ENCODE assay signal across 25 cellular contexts in the genomic region with DNA sequence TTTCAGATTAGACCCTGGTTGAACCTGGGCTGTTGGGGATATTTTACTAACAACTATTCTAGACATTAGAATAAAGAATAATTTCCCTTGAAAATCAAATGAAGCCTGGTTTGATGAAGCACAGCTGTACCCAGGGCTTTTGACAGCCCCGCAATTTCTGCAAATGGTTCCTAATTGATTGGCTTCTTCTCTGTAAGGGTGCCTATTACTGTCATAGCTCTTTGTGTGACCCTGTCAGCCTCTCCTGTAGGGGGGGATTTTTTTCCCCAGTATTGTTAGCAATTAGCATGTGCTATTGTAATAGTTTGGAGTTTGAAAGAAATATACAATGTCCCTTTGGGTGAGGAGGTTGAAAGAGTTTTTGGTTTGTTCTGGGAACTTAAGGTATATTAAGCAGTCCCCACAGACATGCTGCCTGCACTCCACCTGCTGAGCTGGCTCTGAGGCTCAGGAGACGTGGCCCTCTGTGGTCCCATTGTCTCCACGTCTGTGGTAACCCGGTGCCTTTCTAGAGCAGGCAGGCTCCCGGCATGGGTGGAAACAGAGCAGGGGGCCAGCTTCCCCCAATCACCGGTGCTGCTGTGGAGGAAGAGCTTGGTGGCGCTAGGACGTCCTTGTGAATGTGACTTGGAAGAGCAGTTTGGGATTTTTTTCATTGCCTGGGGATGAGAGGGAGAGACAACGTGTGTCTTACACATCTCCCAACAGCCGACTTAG. TPM values are rescaled to one million over a fixed set of nuclear protein-coding genes. Genes with fewer than 3 reads are reported as not detected.
A peak's percentile ranks its signal among the peaks of the same experiment; 100 is the strongest.
DNase-seq lines count a peak whose midpoint lies in the region; ATAC-seq and TF ChIP-seq lines count a peak whose summit lies in the region.
"Had no signal": no experiment of that assay in that cellular context is flagged by ENCODE, and none has a peak within 500 bp of the region (broad histone marks: within the 10 kb centered on the region; RNA-seq: fewer than 3 reads in every experiment).

No MANE protein-coding gene starts in this region.

- H3K4ac ChIP-seq in mesenchymal stem cell (ENCODE audit: low read depth in 1 of 2, low read length in 2 of 2): no peak overlapping the region

- H3K4me3 ChIP-seq in mesenchymal stem cell (ENCODE audit: insufficient read depth in 1 of 2, low read depth in 1 of 2, low read length in 2 of 2): no peak overlapping the region
- no peak overlapping the region for H3K4me3 ChIP-seq in esophagus squamous epithelium
- H3K4me3 ChIP-seq: ascending aorta, pancreas, SJCRH30, smooth muscle cell had no signal

- no peak overlapping the region for H3K23ac ChIP-seq in mesenchymal stem cell (ENCODE audit: low read length in 2 of 2)

- no peaks in the 10 kb centered on the region for H3K79me1 ChIP-seq in mesenchymal stem cell (replicated peaks; ENCODE audit: low read length, poor library complexity, severe bottlenecking)

- no peak overlapping the region for H4K91ac ChIP-seq in mesenchymal stem cell (ENCODE audit: low read length)

- POLR2A ChIA-PET in WTC11 (lab: Charles Lee): no interaction called here

- H3K27ac Mint-ChIP-seq in stimulated activated naive CD8-positive, alpha-beta T cell treated with anti-CD3 and anti-CD28 coated beads, Interleukin-15, amount 100 ng/mL, for 72 hours: peak overlapping the region in 1 of 2 donors; percentile 30
- peak overlapping the region; percentile 3; the same call in 1 of the 2 replicates for H3K27ac Mint-ChIP-seq in WTC11
- H3K27ac Mint-ChIP-seq: CD4-positive, CD25-positive, alpha-beta regulatory T cell; HFFc6; stimulated activated memory B cell treated with anti-CD40 and anti-IgM and Interleukin-4, amounts not matched to agents 10 μg/mL and 1 μg/mL and 100 μg/mL, for 72 hours had no signal

- H2BK15ac ChIP-seq in mesenchymal stem cell (ENCODE audit: low read depth, poor library complexity, severe bottlenecking): no peak overlapping the region

- H3K9me3 Mint-ChIP-seq in stimulated activated naive CD8-positive, alpha-beta T cell treated with anti-CD3 and anti-CD28 coated beads, Interleukin-15, amount 100 ng/mL, for 72 hours: no peaks in the 10 kb centered on the region
- H3K9me3 Mint-ChIP-seq in WTC11: peaks cover 10% of the 10 kb centered on the region
- H3K9me3 Mint-ChIP-seq: HFFc6; stimulated activated memory B cell treated with anti-CD40 and anti-IgM and Interleukin-4, amounts not matched to agents 10 μg/mL and 1 μg/mL and 100 μg/mL, for 72 hours had no signal

- H3K14ac ChIP-seq in mesenchymal stem cell (ENCODE audit: low read length in 2 of 2): peak overlapping the region in 1 of 2 experiments; percentile 69

- DNase-seq in stimulated activated naive CD8-positive, alpha-beta T cell treated with anti-CD3 and anti-CD28 coated beads, Interleukin-15, Interleukin-2, amounts not matched to agents 100 U/mL and 50 U/mL, for 24 hours: no peak
- no peak for DNase-seq in stimulated activated naive CD8-positive, alpha-beta T cell treated with anti-CD3 and anti-CD28 coated beads, Interleukin-15, amount 100 ng/mL, for 72 hours
- peak; percentile 33 for DNase-seq in WTC11 (ENCODE audit: low spot score)
- no peak for DNase-seq in mesenchymal stem cell
- DNase-seq in activated T-cell treated with anti-CD3 and anti-CD28 coated beads, Interleukin-2, amount 50 U/mL, for 48 hours: no peak
- no peak for DNase-seq in esophagus squamous epithelium (lab: John Stamatoyannopoulos, UW)
- DNase-seq in dermis blood vessel endothelial cell: no peak
- DNase-seq: activated CD8-positive, alpha-beta memory T cell treated with anti-CD3 and anti-CD28 coated beads, Interleukin-2, amount 50 U/mL, for 4 hours; activated naive CD4-positive, alpha-beta T cell; CD4-positive, CD25-positive, alpha-beta regulatory T cell; cortex of kidney; erythroblast; HFFc6; IMR-90; pancreas; SJCRH30 had no signal

- peak overlapping the region in 1 of 2 experiments; percentile 25 for H2BK12ac ChIP-seq in mesenchymal stem cell (ENCODE audit: low read length in 2 of 2)

- intact Hi-C loops in esophagus squamous epithelium (cut with DNase I): no loop called here

- TF ChIP-seq CTCF in WTC11 (IDR thresholded peaks at IDR 0.05) (no peak), esophagus squamous epithelium (IDR thresholded peaks at IDR 0.05) (no peak)

- H2BK120ac ChIP-seq in mesenchymal stem cell (ENCODE audit: low read depth, low read length): peak overlapping the region; percentile 54

- H3K9me3 ChIP-seq in mesenchymal stem cell (ENCODE audit: control insufficient read depth, low read length): no peaks in the 10 kb centered on the region
- no peaks in the 10 kb centered on the region for H3K9me3 ChIP-seq in esophagus squamous epithelium
- H3K9me3 ChIP-seq: ascending aorta, pancreas had no signal

- no peak overlapping the region for H3K4me3 Mint-ChIP-seq in stimulated activated naive CD8-positive, alpha-beta T cell treated with anti-CD3 and anti-CD28 coated beads, Interleukin-15, amount 100 ng/mL, for 72 hours
- H3K4me3 Mint-ChIP-seq in WTC11: no peak overlapping the region
- H3K4me3 Mint-ChIP-seq: HFFc6; stimulated activated memory B cell treated with anti-CD40 and anti-IgM and Interleukin-4, amounts not matched to agents 10 μg/mL and 1 μg/mL and 100 μg/mL, for 72 hours had no signal

- H3K4me1 Mint-ChIP-seq in stimulated activated naive CD8-positive, alpha-beta T cell treated with anti-CD3 and anti-CD28 coated beads, Interleukin-15, amount 100 ng/mL, for 72 hours: peaks cover 8% of the 10 kb centered on the region
- peaks cover 15% of the 10 kb centered on the region for H3K4me1 Mint-ChIP-seq in WTC11

- H2AK5ac ChIP-seq in mesenchymal stem cell (ENCODE audit: low read length, severe bottlenecking): no peak overlapping the region

- no peak overlapping the region for H3K18ac ChIP-seq in mesenchymal stem cell (ENCODE audit: low read depth in 1 of 2, low read length in 2 of 2)

- peak overlapping the region; percentile 55 for H4K8ac ChIP-seq in mesenchymal stem cell (ENCODE audit: low read length)

- no peak overlapping the region for H3K4me2 ChIP-seq in mesenchymal stem cell (ENCODE audit: low read length, poor library complexity, severe bottlenecking)
- H3K4me2 ChIP-seq: smooth muscle cell had no signal

- H3K27me3 ChIP-seq in mesenchymal stem cell (ENCODE audit: control insufficient read depth in 1 of 2, insufficient read depth in 1 of 2, low read length in 2 of 2) (no peaks in the 10 kb centered on the region), esophagus squamous epithelium (no peaks in the 10 kb centered on the region)
- H3K27me3 ChIP-seq: ascending aorta, pancreas, SJCRH30 had no signal

- CTCF ChIA-PET in WTC11 (lab: Charles Lee): interaction anchor here (1.0 to 1.5 kb wide), 5 partner anchors 9 to 64 kb away, joined by 3 to 5 read pairs (median 4); no protein-coding TSS in a partner anchor

- no peak overlapping the region for H2BK5ac ChIP-seq in mesenchymal stem cell (ENCODE audit: low read depth, low read length, poor library complexity, severe bottlenecking)

- peak; percentile 30 for ATAC-seq in stimulated activated naive CD8-positive, alpha-beta T cell treated with anti-CD3 and anti-CD28 coated beads, Interleukin-15, Interleukin-2, amounts not matched to agents 100 U/mL and 50 U/mL, for 24 hours
- ATAC-seq in stimulated activated naive CD8-positive, alpha-beta T cell treated with anti-CD3 and anti-CD28 coated beads, Interleukin-15, amount 100 ng/mL, for 72 hours: no peak
- ATAC-seq in WTC11 (peak; percentile 83), GM18498 (IDR thresholded peaks at IDR 0.05; ENCODE audit: unreplicated experiment) (no peak)
- ATAC-seq: pancreas; stimulated activated memory B cell treated with anti-CD40 and anti-IgM and Interleukin-4, amounts not matched to agents 10 μg/mL and 1 μg/mL and 100 μg/mL, for 72 hours had no signal

- H3K27ac ChIP-seq in mesenchymal stem cell (ENCODE audit: low read length, poor library complexity, severe bottlenecking) (no peak overlapping the region), esophagus squamous epithelium (no peak overlapping the region)
- H3K27ac ChIP-seq: ascending aorta, pancreas, SJCRH30 had no signal

- no peak for TF ChIP-seq POLR2A in esophagus squamous epithelium (IDR thresholded peaks at IDR 0.05)

- 62% methylated on average over 10 of the region's 10 CpGs for WGBS in mesenchymal stem cell
- 40 to 41% methylated on average over 5 to 8 of the region's 10 CpGs for WGBS in esophagus squamous epithelium, 2 donors

- H3K36me3 ChIP-seq in mesenchymal stem cell (ENCODE audit: control insufficient read depth in 1 of 2, insufficient read depth in 2 of 2, low read depth in 1 of 2, low read length in 2 of 2) (no peaks in the 10 kb centered on the region), esophagus squamous epithelium (no peaks in the 10 kb centered on the region)
- H3K36me3 ChIP-seq: ascending aorta, pancreas had no signal

- H2AFZ ChIP-seq in mesenchymal stem cell (ENCODE audit: low read depth, low read length): no peak overlapping the region

- peaks cover 32% of the 10 kb centered on the region for H3K27me3 Mint-ChIP-seq in stimulated activated naive CD8-positive, alpha-beta T cell treated with anti-CD3 and anti-CD28 coated beads, Interleukin-15, amount 100 ng/mL, for 72 hours
- no peaks in the 10 kb centered on the region for H3K27me3 Mint-ChIP-seq in WTC11 (ENCODE audit: low read depth)
- H3K27me3 Mint-ChIP-seq: stimulated activated memory B cell treated with anti-CD40 and anti-IgM and Interleukin-4, amounts not matched to agents 10 μg/mL and 1 μg/mL and 100 μg/mL, for 72 hours had no signal

- no peak overlapping the region for H3K9ac ChIP-seq in mesenchymal stem cell (ENCODE audit: low read length)

- peaks cover 12% of the 10 kb centered on the region for H3K36me3 Mint-ChIP-seq in WTC11
- H3K36me3 Mint-ChIP-seq: CD4-positive, CD25-positive, alpha-beta regulatory T cell had no signal

- H3K4me1 ChIP-seq in mesenchymal stem cell (ENCODE audit: control insufficient read depth, insufficient read depth, low read depth, low read length) (peaks cover 5% of the 10 kb centered on the region), esophagus squamous epithelium (peaks cover 3 to 44% (median 7%) of the 10 kb centered on the region in 3 donors)
- H3K4me1 ChIP-seq: pancreas had no signal

TF ChIP-seq in WTC11, 78 proteins besides CTCF, POLR2A, EP300 and RAD21:
- TF ChIP-seq E2F1 (CRISPR knock-in tag; IDR thresholded peaks at IDR 0.05): no peak

RNA-seq across cellular contexts. Expression of gene CLDN20, which starts 47.3 kb away (rescaled TPM):
- total RNA-seq in WTC11 (2021): not detected in 3 replicates
- 0.10 TPM for polyA plus RNA-seq in mesenchymal stem cell (2013, experiment 1 of 2)
- not detected for polyA plus RNA-seq in mesenchymal stem cell (2013, experiment 2 of 2)
- total RNA-seq in esophagus squamous epithelium: under 1 TPM in 1 of 4 donors, not detected in 3; 0.19 TPM
- not detected in 2 replicates for total RNA-seq in dermis blood vessel endothelial cell
- total RNA-seq: A673; ascending aorta; CD4-positive, CD25-positive, alpha-beta regulatory T cell; glomerular endothelial cell; HFFc6; IMR-90; kidney epithelial cell; pancreas; SJCRH30; smooth muscle cell; T-helper 2 cell treated with Interferon-gamma antibody and Interleukin-4, amounts not matched to agents 100 ng/mL and 5 ng/mL, for 36 hours; ureter had no signal
- polyA plus RNA-seq: CD4-positive, CD25-positive, alpha-beta regulatory T cell; IMR-90; smooth muscle cell had no signal

Comparison
In these comparisons a context has a peak if more than half of its experiments do, and no peak if none do; other contexts are left out.
1. ATAC-seq: peak in stimulated activated naive CD8-positive, alpha-beta T cell treated with anti-CD3 and anti-CD28 coated beads, Interleukin-15, Interleukin-2, amounts not matched to agents 100 U/mL and 50 U/mL, for 24 hours (single experiment) and WTC11 (single experiment); none in stimulated activated naive CD8-positive, alpha-beta T cell treated with anti-CD3 and anti-CD28 coated beads, Interleukin-15, amount 100 ng/mL, for 72 hours (single experiment) and GM18498 (single experiment).